ENCODE assay signal across 8 cellular contexts in the genomic region with DNA sequence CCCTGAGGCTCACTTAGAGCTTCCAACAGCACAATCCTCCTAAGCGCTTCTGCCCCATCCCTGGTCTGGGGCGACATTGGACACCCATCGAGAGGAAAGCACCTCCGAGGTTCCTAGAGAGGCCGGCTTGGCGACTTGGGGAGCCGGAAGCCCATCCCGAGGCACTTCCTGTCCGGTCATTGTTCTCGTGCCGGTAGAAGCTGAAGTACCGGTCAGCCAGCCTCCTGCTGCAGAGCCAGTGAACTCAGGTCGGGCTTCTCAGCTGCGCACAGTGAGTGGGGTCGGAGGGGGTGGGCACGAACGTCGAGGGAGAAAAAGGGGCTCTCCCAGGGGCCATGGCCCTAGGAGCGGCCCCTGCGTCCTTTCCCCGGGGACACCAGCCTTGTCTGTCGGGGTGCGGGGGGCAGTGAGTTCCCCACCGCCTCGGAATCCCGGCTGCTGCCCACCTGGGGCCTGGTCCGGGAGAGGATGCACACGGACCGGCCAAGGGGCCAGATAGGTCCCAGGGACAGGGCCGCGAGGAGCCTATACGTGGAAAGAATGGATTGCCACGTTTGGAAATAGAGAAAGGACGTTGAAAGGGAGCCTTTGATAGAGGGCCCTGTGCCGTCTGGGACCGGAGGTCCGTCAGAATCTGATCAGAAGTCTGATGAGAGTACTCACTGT. TPM values are rescaled to one million over a fixed set of nuclear protein-coding genes. Genes with fewer than 3 reads are reported as not detected.
DNase-seq lines count a peak whose midpoint lies in the region; ATAC-seq and TF ChIP-seq lines count a peak whose summit lies in the region.

A gene (plus strand): TSS at position 169 of the 666 bp plus-strand sequence. CDS start 2,336 bp downstream, outside the sequence.

- H3K27ac ChIP-seq in AG04450 (ENCODE audit: low read depth, low read length) (peak within 1 kb of the TSS; percentile 79), liver (ENCODE audit: low read depth in 1 of 2, low read length in 2 of 2) (peak within 1 kb of the TSS in 1 of 2 donors; percentile 34)

- DNase-seq in AG04450 (ENCODE audit: low read depth, low spot score) (peak; percentile 75), NCI-H2029 (lab: John Stamatoyannopoulos, UW) (peak; percentile 81), UCSD-AML1 (lab: John Stamatoyannopoulos, UW; ENCODE audit: unreplicated experiment) (peak; percentile 77), ecto neural progenitor cell (ENCODE audit: low spot score) (peak; percentile 89)
- DNase-seq in stimulated activated CD4-positive, alpha-beta T cell treated with anti-CD3 and anti-CD28 coated beads, Interleukin-2, amount 100 ng/mL, for 48 hours, result peak; percentile 24 to 39

- ATAC-seq in GM18505 (IDR thresholded peaks at IDR 0.05; ENCODE audit: unreplicated experiment) (peak; percentile 94), HG02870 (IDR thresholded peaks at IDR 0.05; ENCODE audit: unreplicated experiment) (peak; percentile 95)

- peaks cover 1 to 28% (median 22%) of the 10 kb centered on the region in 4 donors for H3K36me3 ChIP-seq in liver (ENCODE audit: control insufficient read depth in 4 of 4, insufficient read depth in 3 of 4, low read depth in 1 of 4, low read length in 3 of 4)

- TF ChIP-seq POLR2A in GM18505 (IDR thresholded peaks at IDR 0.05; ENCODE audit: borderline replicate concordance, extremely low read depth, insufficient read depth, insufficient read length), result peak; percentile 76

- peaks cover 6% of the 10 kb centered on the region for H3K9me3 ChIP-seq in AG04450 (ENCODE audit: control insufficient read depth, insufficient read depth, low read length)
- peaks cover 7 to 20% (median 15%) of the 10 kb centered on the region in 4 donors for H3K9me3 ChIP-seq in liver (ENCODE audit: control insufficient read depth in 4 of 4, low read length in 3 of 4)

- peak in 1 of 2 donors; percentile 34 for TF ChIP-seq RAD21 in liver (IDR thresholded peaks at IDR 0.05)

- H3K4me3 ChIP-seq in AG04450 (ENCODE audit: low read depth, low read length), result peak within 1 kb of the TSS; percentile 86
- H3K4me3 ChIP-seq in liver (ENCODE audit: low read depth in 1 of 3, low read length in 3 of 3), result peak within 1 kb of the TSS; percentile 62 to 92 (median 73)

- 2% methylated on average over 37 of the region's 37 CpGs for WGBS in liver

- H3K4me1 ChIP-seq in liver (ENCODE audit: control insufficient read depth in 4 of 4, insufficient read depth in 4 of 4, low read length in 3 of 4), result peaks cover 0 to 13% (median 5%) of the 10 kb centered on the region in 4 donors

- CTCF ChIA-PET in AG04450 (lab: Charles Lee), result interaction anchor here (0.9 kb wide), 1 partner anchor 24 kb away, joined by 3 read pairs; a partner anchor contains a TSS

- no peak for TF ChIP-seq CTCF in AG04450 (IDR thresholded peaks at IDR 0.05; ENCODE audit: low read depth, low read length)
- TF ChIP-seq CTCF in liver (IDR thresholded peaks at IDR 0.05; ENCODE audit: low read depth, low read length, missing input control), result no peak

- H3K9ac ChIP-seq in liver (ENCODE audit: low read depth in 1 of 2, low read length in 2 of 2), result peak within 1 kb of the TSS; percentile 17 to 52

- H3K27me3 ChIP-seq in AG04450 (ENCODE audit: control insufficient read depth, insufficient read depth, low read length), result no peaks in the 10 kb centered on the region
- no peaks in the 10 kb centered on the region for H3K27me3 ChIP-seq in liver (ENCODE audit: control insufficient read depth in 4 of 4, insufficient read depth in 4 of 4, low read length in 3 of 4)

- POLR2A ChIA-PET in AG04450 (lab: Yijun Ruan, JAX), result interaction anchor here (0.6 to 1.3 kb wide), 7 partner anchors 24 to 859 kb away, joined by 3 to 11 read pairs (median 4); a partner anchor contains a TSS

TF ChIP-seq in liver, 16 proteins besides CTCF, POLR2A, EP300 and RAD21:
- TF ChIP-seq TAF1 (conservative IDR thresholded peaks at IDR 0.05) (no peak), HNF4A (conservative IDR thresholded peaks at IDR 0.05) (no peak), NR2F2 (IDR thresholded peaks at IDR 0.05) (no peak), GABPA (IDR thresholded peaks at IDR 0.05 in 1 of 2, conservative IDR thresholded peaks at IDR 0.05 in 1 of 2) (peak; percentile 89 to 95), RXRA (IDR thresholded peaks at IDR 0.05) (no peak), SP1 (IDR thresholded peaks at IDR 0.05) (no peak), EGR1 (IDR thresholded peaks at IDR 0.05; ENCODE audit: low read depth in 2 of 2) (no peak), FOXA1 (IDR thresholded peaks at IDR 0.05) (no peak), JUND (IDR thresholded peaks at IDR 0.05) (no peak), FOXA2 (IDR thresholded peaks at IDR 0.05) (no peak), HNF4G (IDR thresholded peaks at IDR 0.05) (no peak), YY1 (IDR thresholded peaks at IDR 0.05) (peak; percentile 47)
- TF ChIP-seq, protein P1, sequence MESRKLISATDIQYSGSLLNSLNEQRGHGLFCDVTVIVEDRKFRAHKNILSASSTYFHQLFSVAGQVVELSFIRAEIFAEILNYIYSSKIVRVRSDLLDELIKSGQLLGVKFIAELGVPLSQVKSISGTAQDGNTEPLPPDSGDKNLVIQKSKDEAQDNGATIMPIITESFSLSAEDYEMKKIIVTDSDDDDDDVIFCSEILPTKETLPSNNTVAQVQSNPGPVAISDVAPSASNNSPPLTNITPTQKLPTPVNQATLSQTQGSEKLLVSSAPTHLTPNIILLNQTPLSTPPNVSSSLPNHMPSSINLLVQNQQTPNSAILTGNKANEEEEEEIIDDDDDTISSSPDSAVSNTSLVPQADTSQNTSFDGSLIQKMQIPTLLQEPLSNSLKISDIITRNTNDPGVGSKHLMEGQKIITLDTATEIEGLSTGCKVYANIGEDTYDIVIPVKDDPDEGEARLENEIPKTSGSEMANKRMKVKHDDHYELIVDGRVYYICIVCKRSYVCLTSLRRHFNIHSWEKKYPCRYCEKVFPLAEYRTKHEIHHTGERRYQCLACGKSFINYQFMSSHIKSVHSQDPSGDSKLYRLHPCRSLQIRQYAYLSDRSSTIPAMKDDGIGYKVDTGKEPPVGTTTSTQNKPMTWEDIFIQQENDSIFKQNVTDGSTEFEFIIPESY (IDR thresholded peaks at IDR 0.05), result no peak
- TF ChIP-seq, protein P2, sequence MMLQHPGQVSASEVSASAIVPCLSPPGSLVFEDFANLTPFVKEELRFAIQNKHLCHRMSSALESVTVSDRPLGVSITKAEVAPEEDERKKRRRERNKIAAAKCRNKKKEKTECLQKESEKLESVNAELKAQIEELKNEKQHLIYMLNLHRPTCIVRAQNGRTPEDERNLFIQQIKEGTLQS (IDR thresholded peaks at IDR 0.05), result no peak
- TF ChIP-seq, protein P3, sequence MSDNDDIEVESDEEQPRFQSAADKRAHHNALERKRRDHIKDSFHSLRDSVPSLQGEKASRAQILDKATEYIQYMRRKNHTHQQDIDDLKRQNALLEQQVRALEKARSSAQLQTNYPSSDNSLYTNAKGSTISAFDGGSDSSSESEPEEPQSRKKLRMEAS (IDR thresholded peaks at IDR 0.05), result no peak

RNA-seq across cellular contexts. Expression of the gene that starts here (rescaled TPM):
- polyA plus RNA-seq in AG04450 (2011; rRNA removed) (8.1 and 8.3 TPM in 2 replicates), liver (1 to 10 TPM; 1.2 to 1.3 TPM)
- polyA minus RNA-seq in AG04450 (2011; rRNA and poly(A)+ RNA removed), result 15.4 and 16.2 TPM in 2 replicates
- total RNA-seq in liver, result 1 to 10 TPM; 2.2 to 4.9 TPM

Comparison
In these comparisons a context has a peak if more than half of its experiments do, and no peak if none do; other contexts are left out.
1. DNase-seq: peak in every context shown above with its lines; median percentile 89 in ecto neural progenitor cell; 81 in NCI-H2029; 77 in UCSD-AML1; 75 in AG04450; 32 in stimulated activated CD4-positive, alpha-beta T cell treated with anti-CD3 and anti-CD28 coated beads, Interleukin-2, amount 100 ng/mL, for 48 hours.